ENCODE assay signal across 2 cellular contexts in the genomic region with DNA sequence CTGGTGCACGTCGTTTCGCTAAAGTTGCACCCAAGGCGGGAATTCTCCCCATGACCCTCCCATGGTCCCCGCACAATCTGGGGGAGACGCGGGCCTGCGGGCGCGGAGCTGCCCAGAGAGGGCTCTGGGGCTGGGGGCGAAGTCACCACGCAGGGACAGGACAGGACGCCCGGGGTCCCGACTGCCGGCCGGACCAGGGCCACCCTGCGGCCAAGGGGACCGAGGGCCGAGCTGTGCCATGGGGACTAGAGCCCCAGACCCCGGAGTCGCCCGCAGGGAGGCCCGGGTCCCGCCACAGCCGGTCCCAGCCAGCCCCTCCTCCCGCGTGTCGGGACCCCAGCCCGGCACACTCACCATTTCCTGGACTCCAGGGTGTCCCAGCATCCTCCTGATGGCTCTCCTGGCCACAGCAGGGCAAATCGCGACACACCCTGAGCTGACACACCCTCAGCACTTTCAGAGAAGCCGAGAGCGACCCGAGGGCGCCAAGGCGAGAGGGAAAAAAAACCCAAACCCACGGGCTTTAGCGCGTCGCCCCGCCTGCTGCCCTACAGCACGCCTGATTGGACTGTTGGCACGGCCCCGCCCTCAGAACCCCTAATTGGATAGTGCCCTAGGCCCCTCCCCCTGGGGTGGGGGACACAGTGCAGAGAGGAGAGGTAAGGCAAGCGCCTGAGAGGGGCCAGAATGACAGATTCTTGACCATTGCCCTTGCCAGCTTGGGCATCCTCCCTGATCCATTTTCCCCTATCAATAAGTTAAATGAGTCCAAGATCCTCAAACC.
TF ChIP-seq lines count a peak whose summit lies in the region.

No MANE protein-coding gene starts in this region.

TF ChIP-seq in GM23338, 12 proteins besides CTCF, POLR2A, EP300 and RAD21:
- TF ChIP-seq, protein P1, sequence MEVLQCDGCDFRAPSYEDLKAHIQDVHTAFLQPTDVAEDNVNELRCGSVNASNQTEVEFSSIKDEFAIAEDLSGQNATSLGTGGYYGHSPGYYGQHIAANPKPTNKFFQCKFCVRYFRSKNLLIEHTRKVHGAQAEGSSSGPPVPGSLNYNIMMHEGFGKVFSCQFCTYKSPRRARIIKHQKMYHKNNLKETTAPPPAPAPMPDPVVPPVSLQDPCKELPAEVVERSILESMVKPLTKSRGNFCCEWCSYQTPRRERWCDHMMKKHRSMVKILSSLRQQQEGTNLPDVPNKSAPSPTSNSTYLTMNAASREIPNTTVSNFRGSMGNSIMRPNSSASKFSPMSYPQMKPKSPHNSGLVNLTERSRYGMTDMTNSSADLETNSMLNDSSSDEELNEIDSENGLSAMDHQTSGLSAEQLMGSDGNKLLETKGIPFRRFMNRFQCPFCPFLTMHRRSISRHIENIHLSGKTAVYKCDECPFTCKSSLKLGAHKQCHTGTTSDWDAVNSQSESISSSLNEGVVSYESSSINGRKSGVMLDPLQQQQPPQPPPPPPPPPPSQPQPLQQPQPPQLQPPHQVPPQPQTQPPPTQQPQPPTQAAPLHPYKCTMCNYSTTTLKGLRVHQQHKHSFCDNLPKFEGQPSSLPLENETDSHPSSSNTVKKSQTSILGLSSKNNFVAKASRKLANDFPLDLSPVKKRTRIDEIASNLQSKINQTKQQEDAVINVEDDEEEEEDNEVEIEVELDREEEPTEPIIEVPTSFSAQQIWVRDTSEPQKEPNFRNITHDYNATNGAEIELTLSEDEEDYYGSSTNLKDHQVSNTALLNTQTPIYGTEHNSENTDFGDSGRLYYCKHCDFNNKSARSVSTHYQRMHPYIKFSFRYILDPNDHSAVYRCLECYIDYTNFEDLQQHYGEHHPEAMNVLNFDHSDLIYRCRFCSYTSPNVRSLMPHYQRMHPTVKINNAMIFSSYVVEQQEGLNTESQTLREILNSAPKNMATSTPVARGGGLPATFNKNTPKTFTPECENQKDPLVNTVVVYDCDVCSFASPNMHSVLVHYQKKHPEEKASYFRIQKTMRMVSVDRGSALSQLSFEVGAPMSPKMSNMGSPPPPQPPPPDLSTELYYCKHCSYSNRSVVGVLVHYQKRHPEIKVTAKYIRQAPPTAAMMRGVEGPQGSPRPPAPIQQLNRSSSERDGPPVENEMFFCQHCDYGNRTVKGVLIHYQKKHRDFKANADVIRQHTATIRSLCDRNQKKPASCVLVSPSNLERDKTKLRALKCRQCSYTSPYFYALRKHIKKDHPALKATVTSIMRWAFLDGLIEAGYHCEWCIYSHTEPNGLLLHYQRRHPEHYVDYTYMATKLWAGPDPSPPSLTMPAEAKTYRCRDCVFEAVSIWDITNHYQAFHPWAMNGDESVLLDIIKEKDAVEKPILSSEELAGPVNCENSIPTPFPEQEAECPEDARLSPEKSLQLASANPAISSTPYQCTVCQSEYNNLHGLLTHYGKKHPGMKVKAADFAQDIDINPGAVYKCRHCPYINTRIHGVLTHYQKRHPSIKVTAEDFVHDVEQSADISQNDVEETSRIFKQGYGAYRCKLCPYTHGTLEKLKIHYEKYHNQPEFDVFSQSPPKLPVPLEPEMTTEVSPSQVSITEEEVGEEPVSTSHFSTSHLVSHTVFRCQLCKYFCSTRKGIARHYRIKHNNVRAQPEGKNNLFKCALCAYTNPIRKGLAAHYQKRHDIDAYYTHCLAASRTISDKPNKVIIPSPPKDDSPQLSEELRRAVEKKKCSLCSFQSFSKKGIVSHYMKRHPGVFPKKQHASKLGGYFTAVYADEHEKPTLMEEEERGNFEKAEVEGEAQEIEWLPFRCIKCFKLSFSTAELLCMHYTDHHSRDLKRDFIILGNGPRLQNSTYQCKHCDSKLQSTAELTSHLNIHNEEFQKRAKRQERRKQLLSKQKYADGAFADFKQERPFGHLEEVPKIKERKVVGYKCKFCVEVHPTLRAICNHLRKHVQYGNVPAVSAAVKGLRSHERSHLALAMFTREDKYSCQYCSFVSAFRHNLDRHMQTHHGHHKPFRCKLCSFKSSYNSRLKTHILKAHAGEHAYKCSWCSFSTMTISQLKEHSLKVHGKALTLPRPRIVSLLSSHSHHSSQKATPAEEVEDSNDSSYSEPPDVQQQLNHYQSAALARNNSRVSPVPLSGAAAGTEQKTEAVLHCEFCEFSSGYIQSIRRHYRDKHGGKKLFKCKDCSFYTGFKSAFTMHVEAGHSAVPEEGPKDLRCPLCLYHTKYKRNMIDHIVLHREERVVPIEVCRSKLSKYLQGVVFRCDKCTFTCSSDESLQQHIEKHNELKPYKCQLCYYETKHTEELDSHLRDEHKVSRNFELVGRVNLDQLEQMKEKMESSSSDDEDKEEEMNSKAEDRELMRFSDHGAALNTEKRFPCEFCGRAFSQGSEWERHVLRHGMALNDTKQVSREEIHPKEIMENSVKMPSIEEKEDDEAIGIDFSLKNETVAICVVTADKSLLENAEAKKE (CRISPR knock-in tag; IDR thresholded peaks at IDR 0.05): no peak
- TF ChIP-seq CREB1 (CRISPR knock-in tag; IDR thresholded peaks at IDR 0.05; ENCODE audit: low read depth) (no peak), EZH2phosphoT487 (IDR thresholded peaks at IDR 0.05; ENCODE audit: unreplicated experiment) (no peak), NANOG (IDR thresholded peaks at IDR 0.05; ENCODE audit: borderline replicate concordance) (no peak), STAT1 (IDR thresholded peaks at IDR 0.05; ENCODE audit: unreplicated experiment) (no peak), JUNB (IDR thresholded peaks at IDR 0.05; ENCODE audit: unreplicated experiment) (no peak), ZNF114 (CRISPR knock-in tag; IDR thresholded peaks at IDR 0.05) (no peak)
- TF ChIP-seq, protein P2, sequence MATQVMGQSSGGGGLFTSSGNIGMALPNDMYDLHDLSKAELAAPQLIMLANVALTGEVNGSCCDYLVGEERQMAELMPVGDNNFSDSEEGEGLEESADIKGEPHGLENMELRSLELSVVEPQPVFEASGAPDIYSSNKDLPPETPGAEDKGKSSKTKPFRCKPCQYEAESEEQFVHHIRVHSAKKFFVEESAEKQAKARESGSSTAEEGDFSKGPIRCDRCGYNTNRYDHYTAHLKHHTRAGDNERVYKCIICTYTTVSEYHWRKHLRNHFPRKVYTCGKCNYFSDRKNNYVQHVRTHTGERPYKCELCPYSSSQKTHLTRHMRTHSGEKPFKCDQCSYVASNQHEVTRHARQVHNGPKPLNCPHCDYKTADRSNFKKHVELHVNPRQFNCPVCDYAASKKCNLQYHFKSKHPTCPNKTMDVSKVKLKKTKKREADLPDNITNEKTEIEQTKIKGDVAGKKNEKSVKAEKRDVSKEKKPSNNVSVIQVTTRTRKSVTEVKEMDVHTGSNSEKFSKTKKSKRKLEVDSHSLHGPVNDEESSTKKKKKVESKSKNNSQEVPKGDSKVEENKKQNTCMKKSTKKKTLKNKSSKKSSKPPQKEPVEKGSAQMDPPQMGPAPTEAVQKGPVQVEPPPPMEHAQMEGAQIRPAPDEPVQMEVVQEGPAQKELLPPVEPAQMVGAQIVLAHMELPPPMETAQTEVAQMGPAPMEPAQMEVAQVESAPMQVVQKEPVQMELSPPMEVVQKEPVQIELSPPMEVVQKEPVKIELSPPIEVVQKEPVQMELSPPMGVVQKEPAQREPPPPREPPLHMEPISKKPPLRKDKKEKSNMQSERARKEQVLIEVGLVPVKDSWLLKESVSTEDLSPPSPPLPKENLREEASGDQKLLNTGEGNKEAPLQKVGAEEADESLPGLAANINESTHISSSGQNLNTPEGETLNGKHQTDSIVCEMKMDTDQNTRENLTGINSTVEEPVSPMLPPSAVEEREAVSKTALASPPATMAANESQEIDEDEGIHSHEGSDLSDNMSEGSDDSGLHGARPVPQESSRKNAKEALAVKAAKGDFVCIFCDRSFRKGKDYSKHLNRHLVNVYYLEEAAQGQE (IDR thresholded peaks at IDR 0.05; ENCODE audit: unreplicated experiment): no peak
TF ChIP-seq in GM23338: peak in this region for 0.

TF ChIP-seq in K562, 482 proteins besides CTCF, POLR2A, EP300 and RAD21:
- TF ChIP-seq PTRF (tag; IDR thresholded peaks at IDR 0.05) (no peak), POLR2G (IDR thresholded peaks at IDR 0.05; ENCODE audit: low read depth, low read length) (peak; percentile 35; the same call in 1 of the 2 replicates), KDM1A (IDR thresholded peaks at IDR 0.05) (no peak), LCOR (CRISPR knock-in tag; IDR thresholded peaks at IDR 0.05) (no peak)
- TF ChIP-seq, protein P3, sequence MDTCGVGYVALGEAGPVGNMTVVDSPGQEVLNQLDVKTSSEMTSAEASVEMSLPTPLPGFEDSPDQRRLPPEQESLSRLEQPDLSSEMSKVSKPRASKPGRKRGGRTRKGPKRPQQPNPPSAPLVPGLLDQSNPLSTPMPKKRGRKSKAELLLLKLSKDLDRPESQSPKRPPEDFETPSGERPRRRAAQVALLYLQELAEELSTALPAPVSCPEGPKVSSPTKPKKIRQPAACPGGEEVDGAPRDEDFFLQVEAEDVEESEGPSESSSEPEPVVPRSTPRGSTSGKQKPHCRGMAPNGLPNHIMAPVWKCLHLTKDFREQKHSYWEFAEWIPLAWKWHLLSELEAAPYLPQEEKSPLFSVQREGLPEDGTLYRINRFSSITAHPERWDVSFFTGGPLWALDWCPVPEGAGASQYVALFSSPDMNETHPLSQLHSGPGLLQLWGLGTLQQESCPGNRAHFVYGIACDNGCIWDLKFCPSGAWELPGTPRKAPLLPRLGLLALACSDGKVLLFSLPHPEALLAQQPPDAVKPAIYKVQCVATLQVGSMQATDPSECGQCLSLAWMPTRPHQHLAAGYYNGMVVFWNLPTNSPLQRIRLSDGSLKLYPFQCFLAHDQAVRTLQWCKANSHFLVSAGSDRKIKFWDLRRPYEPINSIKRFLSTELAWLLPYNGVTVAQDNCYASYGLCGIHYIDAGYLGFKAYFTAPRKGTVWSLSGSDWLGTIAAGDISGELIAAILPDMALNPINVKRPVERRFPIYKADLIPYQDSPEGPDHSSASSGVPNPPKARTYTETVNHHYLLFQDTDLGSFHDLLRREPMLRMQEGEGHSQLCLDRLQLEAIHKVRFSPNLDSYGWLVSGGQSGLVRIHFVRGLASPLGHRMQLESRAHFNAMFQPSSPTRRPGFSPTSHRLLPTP (IDR thresholded peaks at IDR 0.05; ENCODE audit: borderline replicate concordance, extremely low read depth, insufficient read length): no peak
- TF ChIP-seq, protein P4, sequence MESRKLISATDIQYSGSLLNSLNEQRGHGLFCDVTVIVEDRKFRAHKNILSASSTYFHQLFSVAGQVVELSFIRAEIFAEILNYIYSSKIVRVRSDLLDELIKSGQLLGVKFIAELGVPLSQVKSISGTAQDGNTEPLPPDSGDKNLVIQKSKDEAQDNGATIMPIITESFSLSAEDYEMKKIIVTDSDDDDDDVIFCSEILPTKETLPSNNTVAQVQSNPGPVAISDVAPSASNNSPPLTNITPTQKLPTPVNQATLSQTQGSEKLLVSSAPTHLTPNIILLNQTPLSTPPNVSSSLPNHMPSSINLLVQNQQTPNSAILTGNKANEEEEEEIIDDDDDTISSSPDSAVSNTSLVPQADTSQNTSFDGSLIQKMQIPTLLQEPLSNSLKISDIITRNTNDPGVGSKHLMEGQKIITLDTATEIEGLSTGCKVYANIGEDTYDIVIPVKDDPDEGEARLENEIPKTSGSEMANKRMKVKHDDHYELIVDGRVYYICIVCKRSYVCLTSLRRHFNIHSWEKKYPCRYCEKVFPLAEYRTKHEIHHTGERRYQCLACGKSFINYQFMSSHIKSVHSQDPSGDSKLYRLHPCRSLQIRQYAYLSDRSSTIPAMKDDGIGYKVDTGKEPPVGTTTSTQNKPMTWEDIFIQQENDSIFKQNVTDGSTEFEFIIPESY (CRISPR knock-in tag; IDR thresholded peaks at IDR 0.05): no peak
